In genomic region chr3:139764069-139764905, GRCh38 we compare ENCODE assay signal across 22 cellular contexts.
DNase-seq lines count a peak whose midpoint lies in the region; ATAC-seq and TF ChIP-seq lines count a peak whose summit lies in the region.
"Had no signal": no experiment of that assay in that cellular context is flagged by ENCODE, and none has a peak within 500 bp of the region (broad histone marks: within the 10 kb centered on the region; RNA-seq: fewer than 3 reads in every experiment).

No MANE protein-coding gene starts in this region.

- peak overlapping the region; percentile 25 for H2BK15ac ChIP-seq in neuronal stem cell (ENCODE audit: low read length)

- H3K4me2 ChIP-seq in fibroblast of lung (ENCODE audit: extremely low read depth, insufficient read depth, low read length) (no peak overlapping the region), neuronal stem cell (ENCODE audit: insufficient read depth, low read length, poor library complexity, severe bottlenecking) (no peak overlapping the region)
- H3K4me2 ChIP-seq: PC-9 had no signal

- H3K27ac ChIP-seq in fibroblast of lung (ENCODE audit: insufficient read depth, low read length) (peak overlapping the region; percentile 3), neuronal stem cell (replicated peaks; ENCODE audit: low read length) (no peak overlapping the region)
- H3K27ac ChIP-seq: gastrocnemius medialis, ovary, PC-9, SK-N-MC, skin epidermis had no signal

- ATAC-seq in HG03108 (IDR thresholded peaks at IDR 0.05; ENCODE audit: unreplicated experiment) (no peak), HG02798 (IDR thresholded peaks at IDR 0.05; ENCODE audit: poor library complexity, unreplicated experiment) (no peak)
- ATAC-seq: gastrocnemius medialis, HCT116 had no signal

- H3K36me3 Mint-ChIP-seq in immature natural killer cell: no peaks in the 10 kb centered on the region

- H3K4me1 ChIP-seq in fibroblast of lung (ENCODE audit: control insufficient read depth, extremely low read depth, insufficient read depth, low read length): peaks cover 7% of the 10 kb centered on the region
- peaks cover 0 to 12% of the 10 kb centered on the region in 2 donors for H3K4me1 ChIP-seq in neuronal stem cell (ENCODE audit: control insufficient read depth in 2 of 2, insufficient read depth in 1 of 2, low read depth in 1 of 2, low read length in 2 of 2)
- H3K4me1 ChIP-seq: gastrocnemius medialis had no signal

- H3K18ac ChIP-seq in neuronal stem cell (ENCODE audit: low read length): no peak overlapping the region

- H4K91ac ChIP-seq in neuronal stem cell (ENCODE audit: low read depth, low read length, poor library complexity): no peak overlapping the region

- H3K9me3 ChIP-seq in fibroblast of lung (ENCODE audit: control insufficient read depth, insufficient read depth, low read depth, low read length): no peaks in the 10 kb centered on the region
- no peaks in the 10 kb centered on the region for H3K9me3 ChIP-seq in neuronal stem cell (replicated peaks in 1 of 2; ENCODE audit: control insufficient read depth in 2 of 2, insufficient read depth in 1 of 2, low read depth in 1 of 2, low read length in 2 of 2)
- H3K9me3 ChIP-seq: gastrocnemius medialis, ovary had no signal

- H2AK5ac ChIP-seq in neuronal stem cell (ENCODE audit: low read depth, low read length): no peak overlapping the region

- no CpG with 5 or more reads among the region's 7 CpGs for WGBS in neuronal stem cell (ENCODE audit: extremely low coverage in 2 of 2, insufficient read length in 2 of 2, insufficient replicate concordance in 1 of 2), 2 donors

- H2BK120ac ChIP-seq in neuronal stem cell (ENCODE audit: low read depth, low read length): no peak overlapping the region

- no peak overlapping the region for H3K14ac ChIP-seq in neuronal stem cell (ENCODE audit: low read length)

- no peak overlapping the region for H2BK12ac ChIP-seq in neuronal stem cell (ENCODE audit: low read length)

- no peaks in the 10 kb centered on the region for H3K36me3 ChIP-seq in fibroblast of lung (ENCODE audit: control insufficient read depth, insufficient read depth, low read length)
- H3K36me3 ChIP-seq in neuronal stem cell (replicated peaks in 1 of 2; ENCODE audit: control insufficient read depth in 2 of 2, insufficient read depth in 2 of 2, low read length in 2 of 2): no peaks in the 10 kb centered on the region
- H3K36me3 ChIP-seq: gastrocnemius medialis, ovary had no signal

- H3K79me2 ChIP-seq in fibroblast of lung (ENCODE audit: control insufficient read depth, insufficient read depth, low read length): no peaks in the 10 kb centered on the region

- H3K4me3 ChIP-seq in fibroblast of lung (replicated peaks in 1 of 4; ENCODE audit: control extremely low read depth in 1 of 4, insufficient read depth in 1 of 4, low read depth in 3 of 4, low read length in 4 of 4) (no peak overlapping the region), neuronal stem cell (ENCODE audit: low read length in 2 of 2) (no peak overlapping the region)
- H3K4me3 ChIP-seq: gastrocnemius medialis, ovary, PC-9, SK-N-MC, skin epidermis had no signal

- no peak overlapping the region for H2BK5ac ChIP-seq in neuronal stem cell (ENCODE audit: low read length)

- H3K9ac ChIP-seq in fibroblast of lung (ENCODE audit: insufficient read depth, low read length) (no peak overlapping the region), neuronal stem cell (ENCODE audit: low read depth, low read length, poor library complexity) (no peak overlapping the region)

- H2AFZ ChIP-seq in fibroblast of lung (ENCODE audit: low read length): no peak overlapping the region
- no peak overlapping the region for H2AFZ ChIP-seq in neuronal stem cell (ENCODE audit: low read length)
- H2AFZ ChIP-seq: PC-9 had no signal

- H3K27ac Mint-ChIP-seq in immature natural killer cell: no peak overlapping the region

- H3K23ac ChIP-seq in neuronal stem cell (ENCODE audit: low read depth, low read length, poor library complexity): no peak overlapping the region

- peaks cover 0 to 5% (median 0%) of the 10 kb centered on the region in 6 donors for H3K9me3 Mint-ChIP-seq in immature natural killer cell

- H4K8ac ChIP-seq in neuronal stem cell (ENCODE audit: low read depth, low read length): no peak overlapping the region

- no peaks in the 10 kb centered on the region for H3K79me1 ChIP-seq in neuronal stem cell (ENCODE audit: low read depth, low read length)

- no peaks in the 10 kb centered on the region for H4K20me1 ChIP-seq in fibroblast of lung (ENCODE audit: control insufficient read depth, extremely low read depth, insufficient read depth, low read length)

- peaks cover 0 to 3% (median 1%) of the 10 kb centered on the region in 3 donors for H3K27me3 Mint-ChIP-seq in immature natural killer cell (ENCODE audit: low read depth in 3 of 3)

- H3K4me3 Mint-ChIP-seq in immature natural killer cell: no peak overlapping the region

- DNase-seq in EH (ENCODE audit: low read depth) (peak; percentile 63), M059J (ENCODE audit: low read depth) (peak; percentile 90), fibroblast of lung (ENCODE audit: low read depth in 2 of 2) (peak; percentile 31 to 46), neuronal stem cell (ENCODE audit: low spot score) (no peak), immature natural killer cell (no peak)
- DNase-seq: activated CD4-positive, CD25-positive, alpha-beta regulatory T cell treated with anti-CD3 and anti-CD28 coated beads, Interleukin-2, amount 50 U/mL, for 72 hours; activated effector memory CD4-positive, alpha-beta T cell treated with anti-CD3 and anti-CD28 coated beads, Interleukin-2, amount 50 U/mL, for 16 hours; amygdala; gastrocnemius medialis; GDM1; Kasumi-1; NCI-H1417; NCI-H774; ovary; PC-9; stimulated activated CD4-positive, alpha-beta T cell treated with anti-CD3 and anti-CD28 coated beads, Interleukin-4, amount 100 ng/mL, for 24 hours; substantia nigra had no signal

- H3K4me1 Mint-ChIP-seq in immature natural killer cell: no peaks in the 10 kb centered on the region

- H3K27me3 ChIP-seq in fibroblast of lung (ENCODE audit: control insufficient read depth, insufficient read depth, low read length) (no peaks in the 10 kb centered on the region), neuronal stem cell (ENCODE audit: control insufficient read depth in 3 of 3, insufficient read depth in 3 of 3, low read depth in 1 of 3, low read length in 3 of 3) (no peaks in the 10 kb centered on the region)
- H3K27me3 ChIP-seq: gastrocnemius medialis, ovary had no signal

- H3K4ac ChIP-seq in neuronal stem cell (ENCODE audit: low read length): no peak overlapping the region

- TF ChIP-seq CTCF in fibroblast of lung (conservative IDR thresholded peaks at IDR 0.05 in 1 of 2, IDR thresholded peaks at IDR 0.05 in 1 of 2; ENCODE audit: low read depth in 1 of 2, low read length in 2 of 2): no peak

Comparison
In these comparisons a context has a peak if more than half of its experiments do, and no peak if none do; other contexts are left out.
1. DNase-seq: peak in EH (single experiment), M059J (single experiment) and fibroblast of lung (2 of 2); none in neuronal stem cell (single experiment) and immature natural killer cell (0 of 3).